In genomic region chr5:154446183-154447073, GRCh38 we compare ENCODE assay signal across 1 cellular context.
A peak's percentile ranks its signal among the peaks of the same experiment; 100 is the strongest.
TF ChIP-seq lines count a peak whose summit lies in the region.

No MANE protein-coding gene starts in this region.

TF ChIP-seq in K562, 482 proteins besides CTCF, POLR2A, EP300 and RAD21 (continued from another document and continues in another):
- no peak for TF ChIP-seq ZNF407 (IDR thresholded peaks at IDR 0.05; ENCODE audit: low read depth)
- no peak for TF ChIP-seq CSDE1 (IDR thresholded peaks at IDR 0.05)
- TF ChIP-seq E4F1 (CRISPR knock-in tag; IDR thresholded peaks at IDR 0.05; ENCODE audit: borderline replicate concordance) = no peak
- no peak for TF ChIP-seq GATA2 (CRISPR knock-in tag; IDR thresholded peaks at IDR 0.05)
- no peak for TF ChIP-seq RBM34 (IDR thresholded peaks at IDR 0.05; ENCODE audit: borderline replicate concordance, insufficient read depth, low read length)
- TF ChIP-seq ZNF212 (CRISPR knock-in tag; IDR thresholded peaks at IDR 0.05) = no peak
- peak; percentile 52 for TF ChIP-seq ZFX (CRISPR knock-in tag; IDR thresholded peaks at IDR 0.05)
- no peak for TF ChIP-seq ETV6 (IDR thresholded peaks at IDR 0.05; ENCODE audit: borderline replicate concordance in 1 of 2, low read depth in 2 of 2, low read length in 1 of 2)
- TF ChIP-seq ETV6 (CRISPR knock-in tag; IDR thresholded peaks at IDR 0.05; ENCODE audit: borderline replicate concordance) = no peak
- TF ChIP-seq RBM17 (IDR thresholded peaks at IDR 0.05; ENCODE audit: borderline replicate concordance, low read depth, low read length) = no peak
- TF ChIP-seq NR4A1 (CRISPR knock-in tag; IDR thresholded peaks at IDR 0.05) = no peak
- no peak for TF ChIP-seq NR4A1 (tag; IDR thresholded peaks at IDR 0.05)
- no peak for TF ChIP-seq ZBTB9 (CRISPR knock-in tag; IDR thresholded peaks at IDR 0.05)
- TF ChIP-seq ZBTB49 (CRISPR knock-in tag; IDR thresholded peaks at IDR 0.05; ENCODE audit: borderline replicate concordance) = no peak
- TF ChIP-seq CREBBP (IDR thresholded peaks at IDR 0.05; ENCODE audit: low read depth, low read length) = no peak
- peak in 1 of 2 experiments; percentile 70; a peak in 1 of 4 replicates for TF ChIP-seq UBTF (IDR thresholded peaks at IDR 0.05; ENCODE audit: borderline replicate concordance in 1 of 2, low read depth in 2 of 2, low read length in 2 of 2)
- TF ChIP-seq ARID2 (IDR thresholded peaks at IDR 0.05) = no peak
- TF ChIP-seq MAFK (IDR thresholded peaks at IDR 0.05; ENCODE audit: low read length) = no peak
- no peak for TF ChIP-seq ATF1 (CRISPR knock-in tag; IDR thresholded peaks at IDR 0.05)
- TF ChIP-seq ATF1 (tag; IDR thresholded peaks at IDR 0.05) = no peak
- TF ChIP-seq HMG20A (CRISPR knock-in tag; conservative IDR thresholded peaks at IDR 0.05) = no peak
- TF ChIP-seq XRCC4 (IDR thresholded peaks at IDR 0.05; ENCODE audit: extremely low read depth, insufficient read depth, insufficient read length) = no peak
- no peak for TF ChIP-seq ZNF445 (CRISPR knock-in tag; IDR thresholded peaks at IDR 0.05; ENCODE audit: low read depth)
- no peak for TF ChIP-seq ZNF384 (IDR thresholded peaks at IDR 0.05; ENCODE audit: low read depth, low read length)
- TF ChIP-seq CBX2 (IDR thresholded peaks at IDR 0.05; ENCODE audit: insufficient read depth, low read length, poor library complexity, severe bottlenecking) = no peak
- peak; percentile 44 for TF ChIP-seq CHD1 (IDR thresholded peaks at IDR 0.05; ENCODE audit: low read length)
- TF ChIP-seq EGR1 (conservative IDR thresholded peaks at IDR 0.05) = peak; percentile 58
- no peak for TF ChIP-seq THAP12 (CRISPR knock-in tag; IDR thresholded peaks at IDR 0.05)
- TF ChIP-seq ARID3B (CRISPR knock-in tag; IDR thresholded peaks at IDR 0.05; ENCODE audit: borderline replicate concordance) = no peak
- no peak for TF ChIP-seq ZNF785 (CRISPR knock-in tag; IDR thresholded peaks at IDR 0.05)
- TF ChIP-seq STAT6 (CRISPR knock-in tag; IDR thresholded peaks at IDR 0.05) = no peak
- no peak for TF ChIP-seq DMBX1 (CRISPR knock-in tag; IDR thresholded peaks at IDR 0.05; ENCODE audit: borderline replicate concordance)
